Comparison of ENCODE assay signal across 1 cellular context in genomic region chr17:46922804-46923635, GRCh38.
A peak's percentile ranks its signal among the peaks of the same experiment; 100 is the strongest.
TF ChIP-seq lines count a peak whose summit lies in the region.

TSS of gene GOSR2 (plus strand) at chr17:46923160. CDS start at chr17:46923193, 33 bp downstream.

TF ChIP-seq in K562, 482 proteins besides CTCF, POLR2A, EP300 and RAD21 (continued from another document and continues in another):
- TF ChIP-seq ZNF592 (IDR thresholded peaks at IDR 0.05) (peak; percentile 44; the same call in 1 of the 2 replicates), MEF2D (tag; conservative IDR thresholded peaks at IDR 0.05; ENCODE audit: low read depth) (peak; percentile 40; the same call in 1 of the 2 replicates), TFAM (CRISPR knock-in tag; conservative IDR thresholded peaks at IDR 0.05) (no peak), NFRKB (IDR thresholded peaks at IDR 0.05; ENCODE audit: low read depth) (no peak; the same call in 1 of the 2 replicates), TGIF2 (CRISPR knock-in tag; IDR thresholded peaks at IDR 0.05) (no peak), JUND (IDR thresholded peaks at IDR 0.05; ENCODE audit: borderline replicate concordance, low read depth, low read length) (peak; percentile 70), JUND (tag; IDR thresholded peaks at IDR 0.05; ENCODE audit: borderline replicate concordance, low read depth, low read length) (0 out of 3 replicates have a peak, but pooled peaks have one; percentile 37), ZBTB9 (CRISPR knock-in tag; IDR thresholded peaks at IDR 0.05) (0 out of 2 replicates have a peak, but pooled peaks have one; percentile 33), MGA (IDR thresholded peaks at IDR 0.05) (0 out of 2 replicates have a peak, but pooled peaks have one; percentile 25), OTX1 (CRISPR knock-in tag; IDR thresholded peaks at IDR 0.05) (peak; percentile 81; the same call in 1 of the 2 replicates), RBFOX2 (IDR thresholded peaks at IDR 0.05; ENCODE audit: low read depth, low read length) (peak; percentile 100), MYBL2 (IDR thresholded peaks at IDR 0.05; ENCODE audit: low read depth) (no peak), MYBL2 (CRISPR knock-in tag; IDR thresholded peaks at IDR 0.05; ENCODE audit: borderline replicate concordance) (no peak), GATAD2B (IDR thresholded peaks at IDR 0.05; ENCODE audit: borderline replicate concordance) (peak; percentile 63; the same call in 1 of the 2 replicates), CREBBP (IDR thresholded peaks at IDR 0.05; ENCODE audit: low read depth, low read length) (no peak), BRCA1 (IDR thresholded peaks at IDR 0.05) (no peak), BRCA1 (CRISPR knock-in tag; IDR thresholded peaks at IDR 0.05) (no peak), ZNF224 (CRISPR knock-in tag; IDR thresholded peaks at IDR 0.05) (no peak), XRCC5 (IDR thresholded peaks at IDR 0.05; ENCODE audit: low read depth, low read length) (peak; percentile 92), PCBP1 (IDR thresholded peaks at IDR 0.05; ENCODE audit: low read depth, low read length, poor library complexity, severe bottlenecking) (peak; percentile 79), MXI1 (IDR thresholded peaks at IDR 0.05; ENCODE audit: low read depth, low read length) (peak; percentile 22), TFAP4 (CRISPR knock-in tag; IDR thresholded peaks at IDR 0.05; ENCODE audit: borderline replicate concordance) (peak; percentile 91), ZFP91 (CRISPR knock-in tag; IDR thresholded peaks at IDR 0.05) (peak; percentile 47; the same call in 1 of the 2 replicates), GABPB1 (CRISPR knock-in tag; IDR thresholded peaks at IDR 0.05) (peak; percentile 97), HDAC1 (IDR thresholded peaks at IDR 0.05) (peak in 1 of 2 experiments; percentile 96; a peak in 2 of 4 replicates), ZBTB34 (CRISPR knock-in tag; IDR thresholded peaks at IDR 0.05) (no peak), KLF13 (tag; IDR thresholded peaks at IDR 0.05; ENCODE audit: borderline replicate concordance, low read depth) (no peak), TBL1XR1 (IDR thresholded peaks at IDR 0.05; ENCODE audit: low read length in 2 of 2) (peak; percentile 43 to 57; a peak in 2 of 4 replicates), HMGN3 (IDR thresholded peaks at IDR 0.05; ENCODE audit: borderline replicate concordance, extremely low read depth, insufficient read length, low read depth, low read length) (no peak), ZNF197 (CRISPR knock-in tag; IDR thresholded peaks at IDR 0.05; ENCODE audit: low read depth) (0 out of 2 replicates have a peak, but pooled peaks have one; percentile 35), KLF16 (IDR thresholded peaks at IDR 0.05) (no peak), NR0B1 (IDR thresholded peaks at IDR 0.05; ENCODE audit: partially characterized antibody) (no peak), MYNN (IDR thresholded peaks at IDR 0.05) (no peak), MYNN (CRISPR knock-in tag; IDR thresholded peaks at IDR 0.05) (no peak), SIN3B (IDR thresholded peaks at IDR 0.05; ENCODE audit: low read depth) (peak; percentile 81)
